ENCODE assay signal across 1 cellular context in the genomic region with DNA sequence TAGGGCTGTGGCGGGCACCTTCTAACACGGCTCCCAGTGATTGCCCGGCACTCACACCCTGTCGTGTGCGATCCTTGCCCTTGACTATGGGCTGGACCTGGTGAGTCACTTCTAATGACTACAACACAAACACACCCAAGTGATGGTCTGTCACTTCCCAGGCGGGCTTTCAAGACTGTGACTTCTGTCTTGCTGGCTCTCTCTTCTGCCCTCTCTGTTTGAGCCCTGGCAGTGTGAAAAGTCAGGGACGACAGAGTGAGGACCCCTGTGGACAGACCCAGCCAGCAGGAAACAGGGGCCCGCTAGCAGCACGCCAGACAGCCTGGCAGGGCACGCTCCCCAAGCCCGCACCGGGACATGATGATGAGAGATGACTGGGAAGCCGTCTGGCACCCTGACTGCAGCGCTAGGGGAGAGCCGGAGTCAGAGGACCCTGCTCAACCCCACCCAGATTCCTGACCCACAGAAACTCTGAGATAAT.
TF ChIP-seq lines count a peak whose summit lies in the region.

No MANE protein-coding gene starts in this region.

TF ChIP-seq in IMR-90, 13 proteins besides CTCF, POLR2A, EP300 and RAD21 (continued from another document):
- TF ChIP-seq MAFK (IDR thresholded peaks at IDR 0.05; ENCODE audit: low read depth, low read length) (no peak), MXI1 (IDR thresholded peaks at IDR 0.05; ENCODE audit: borderline replicate concordance, low read depth, low read length) (no peak), CHD1 (IDR thresholded peaks at IDR 0.05; ENCODE audit: low read depth, low read length) (no peak), FOS (IDR thresholded peaks at IDR 0.05; ENCODE audit: low read depth, low read length) (0 out of 2 replicates have a peak, but pooled peaks have one; percentile 31), BHLHE40 (IDR thresholded peaks at IDR 0.05; ENCODE audit: low read depth, low read length) (0 out of 2 replicates have a peak, but pooled peaks have one; percentile 15), SMC3 (IDR thresholded peaks at IDR 0.05; ENCODE audit: low read depth, low read length) (no peak)
- TF ChIP-seq, protein P1, sequence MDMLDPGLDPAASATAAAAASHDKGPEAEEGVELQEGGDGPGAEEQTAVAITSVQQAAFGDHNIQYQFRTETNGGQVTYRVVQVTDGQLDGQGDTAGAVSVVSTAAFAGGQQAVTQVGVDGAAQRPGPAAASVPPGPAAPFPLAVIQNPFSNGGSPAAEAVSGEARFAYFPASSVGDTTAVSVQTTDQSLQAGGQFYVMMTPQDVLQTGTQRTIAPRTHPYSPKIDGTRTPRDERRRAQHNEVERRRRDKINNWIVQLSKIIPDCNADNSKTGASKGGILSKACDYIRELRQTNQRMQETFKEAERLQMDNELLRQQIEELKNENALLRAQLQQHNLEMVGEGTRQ (IDR thresholded peaks at IDR 0.05; ENCODE audit: low read depth, low read length) = no peak
- TF ChIP-seq, protein P2, sequence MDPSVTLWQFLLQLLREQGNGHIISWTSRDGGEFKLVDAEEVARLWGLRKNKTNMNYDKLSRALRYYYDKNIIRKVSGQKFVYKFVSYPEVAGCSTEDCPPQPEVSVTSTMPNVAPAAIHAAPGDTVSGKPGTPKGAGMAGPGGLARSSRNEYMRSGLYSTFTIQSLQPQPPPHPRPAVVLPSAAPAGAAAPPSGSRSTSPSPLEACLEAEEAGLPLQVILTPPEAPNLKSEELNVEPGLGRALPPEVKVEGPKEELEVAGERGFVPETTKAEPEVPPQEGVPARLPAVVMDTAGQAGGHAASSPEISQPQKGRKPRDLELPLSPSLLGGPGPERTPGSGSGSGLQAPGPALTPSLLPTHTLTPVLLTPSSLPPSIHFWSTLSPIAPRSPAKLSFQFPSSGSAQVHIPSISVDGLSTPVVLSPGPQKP (IDR thresholded peaks at IDR 0.05; ENCODE audit: borderline replicate concordance, low read depth, low read length) = no peak
TF ChIP-seq in IMR-90: peak in this region for 2.
